Comparison of ENCODE assay signal across 25 cellular contexts in genomic region chr1:26029864-26030481, GRCh38. TPM values are rescaled to one million over a fixed set of nuclear protein-coding genes. Genes with fewer than 3 reads are reported as not detected.
DNase-seq lines count a peak whose midpoint lies in the region; ATAC-seq, FAIRE-seq and TF ChIP-seq lines count a peak whose summit lies in the region.
"Had no signal": no experiment of that assay in that cellular context is flagged by ENCODE, and none has a peak within 500 bp of the region (broad histone marks: within the 10 kb centered on the region; RNA-seq: fewer than 3 reads in every experiment).

No MANE protein-coding gene starts in this region.

- POLR2A ChIA-PET in OCI-LY7 (lab: Charles Lee), result interaction anchor here (0.7 to 1.2 kb wide), 3 partner anchors 28 to 204 kb away, joined by 3 to 4 read pairs (median 3); partner anchors contain the start of gene CEP85

- TF ChIP-seq CTCF in D721Med (IDR thresholded peaks at IDR 0.05; ENCODE audit: insufficient read depth, missing control alignments), result peak; percentile 14
- TF ChIP-seq CTCF in HFFc6 (IDR thresholded peaks at IDR 0.05), result peak; percentile 47
- TF ChIP-seq CTCF in OCI-LY7 (conservative IDR thresholded peaks at IDR 0.05; ENCODE audit: low read length), result peak; percentile 51
- TF ChIP-seq CTCF in fibroblast of pulmonary artery (IDR thresholded peaks at IDR 0.05; ENCODE audit: low read length, missing control alignments), result peak; percentile 8

- H2AFZ ChIP-seq in OCI-LY7 (ENCODE audit: low read length), result no peak overlapping the region

- BruUV-seq in OCI-LY7 (replicated peaks; lab: Mats Ljungman, UMichigan), result no TSS peak

- H3K79me2 ChIP-seq in OCI-LY7 (ENCODE audit: insufficient read depth, low read depth, low read length), result no peaks in the 10 kb centered on the region

- H3K4me2 ChIP-seq in OCI-LY7 (ENCODE audit: low read length), result no peak overlapping the region
- H3K4me2 ChIP-seq: BLaER1 had no signal

- intact Hi-C loops in OCI-LY7 (cut with micrococcal nuclease; ENCODE audit: unreplicated experiment), result no loop called here
- intact Hi-C loops in activated CD4-positive, alpha-beta T cell treated with anti-CD3 and anti-CD28 coated beads, Interleukin-2, amount 10 ng/mL, durations not matched to agents 24 days and 14 days (cut with micrococcal nuclease), result no loop called here

- peaks cover 6% of the 10 kb centered on the region for H3K4me1 ChIP-seq in OCI-LY7 (ENCODE audit: insufficient read depth, low read length, poor library complexity, severe bottlenecking)

- H3K27me3 Mint-ChIP-seq in HFFc6 (ENCODE audit: insufficient read depth), result peaks cover 4% of the 10 kb centered on the region; the same call in 1 of the 2 replicates
- peaks cover 10% of the 10 kb centered on the region for H3K27me3 Mint-ChIP-seq in activated CD4-positive, alpha-beta T cell treated with anti-CD3 and anti-CD28 coated beads, Interleukin-2, amount 10 ng/mL, durations not matched to agents 24 days and 14 days
- no peaks in the 10 kb centered on the region for H3K27me3 Mint-ChIP-seq in activated T-cell treated with anti-CD3 and anti-CD28 coated beads, Interleukin-2, amount 50 U/mL, for 72 hours (ENCODE audit: low read depth)

- H3K4me3 ChIP-seq in OCI-LY7 (ENCODE audit: low read depth, low read length, poor library complexity, severe bottlenecking) (no peak overlapping the region), fibroblast of pulmonary artery (replicated peaks; ENCODE audit: low read depth, low read length) (no peak overlapping the region)
- H3K4me3 ChIP-seq: adrenal gland, BLaER1, coronary artery, HAP-1, SJCRH30, skin epidermis had no signal

- DNase-seq in D721Med (ENCODE audit: insufficient read length, low spot score), result no peak
- no peak for DNase-seq in HFFc6
- no peak for DNase-seq in OCI-LY7 (ENCODE audit: low spot score)
- no peak for DNase-seq in fibroblast of pulmonary artery (ENCODE audit: low read depth)
- DNase-seq in Ammon's horn (ENCODE audit: low spot score), result no peak
- no peak for DNase-seq in AG08395 (ENCODE audit: low spot score)
- DNase-seq in activated CD4-positive, alpha-beta T cell treated with anti-CD3 and anti-CD28 coated beads, Interleukin-2, amount 10 ng/mL, durations not matched to agents 24 days and 14 days, result no peak
- DNase-seq in activated T-cell treated with anti-CD3 and anti-CD28 coated beads, Interleukin-2, amount 50 U/mL, for 72 hours, result no peak
- DNase-seq: activated CD4-positive, alpha-beta memory T cell treated with anti-CD3 and anti-CD28 coated beads for 36 hours; activated T-cell treated with anti-CD3 and anti-CD28 coated beads, Interleukin-2, amount 50 U/mL, for 48 hours; adrenal gland; DMS79; head of caudate nucleus; KG1; NCI-H187; NCI-H526 treated with DMSO at 0.1 percent for 48 hours; occipital lobe; SJCRH30 had no signal

- H3K9me3 Mint-ChIP-seq in HFFc6, result no peaks in the 10 kb centered on the region
- H3K9me3 Mint-ChIP-seq in activated CD4-positive, alpha-beta T cell treated with anti-CD3 and anti-CD28 coated beads, Interleukin-2, amount 10 ng/mL, durations not matched to agents 24 days and 14 days, result no peaks in the 10 kb centered on the region
- H3K9me3 Mint-ChIP-seq in activated T-cell treated with anti-CD3 and anti-CD28 coated beads, Interleukin-2, amount 50 U/mL, for 72 hours, result no peaks in the 10 kb centered on the region
- H3K9me3 Mint-ChIP-seq: activated CD4-positive, alpha-beta memory T cell treated with anti-CD3 and anti-CD28 coated beads for 36 hours; stimulated activated effector memory CD8-positive, alpha-beta T cell treated with anti-CD3 and anti-CD28 coated beads, Interleukin-12 subunit alpha, Interleukin-12 subunit beta, amount 100 ng/mL, for 72 hours had no signal

- peaks cover 52% of the 10 kb centered on the region for H3K4me1 Mint-ChIP-seq in HFFc6 (ENCODE audit: low read depth)
- H3K4me1 Mint-ChIP-seq in activated CD4-positive, alpha-beta T cell treated with anti-CD3 and anti-CD28 coated beads, Interleukin-2, amount 10 ng/mL, durations not matched to agents 24 days and 14 days, result peaks cover 11% of the 10 kb centered on the region
- peaks cover 18% of the 10 kb centered on the region for H3K4me1 Mint-ChIP-seq in activated T-cell treated with anti-CD3 and anti-CD28 coated beads, Interleukin-2, amount 50 U/mL, for 72 hours (ENCODE audit: low read depth)

- no peaks in the 10 kb centered on the region for H3K36me3 ChIP-seq in OCI-LY7 (ENCODE audit: insufficient read depth, low read length)
- H3K36me3 ChIP-seq: adrenal gland, BLaER1, HAP-1 had no signal

- no peaks in the 10 kb centered on the region for H3K9me3 ChIP-seq in OCI-LY7 (ENCODE audit: low read length)
- H3K9me3 ChIP-seq: adrenal gland, BLaER1, HAP-1, SJCRH30 had no signal

- no peak overlapping the region for H3K4me3 Mint-ChIP-seq in HFFc6
- H3K4me3 Mint-ChIP-seq in activated CD4-positive, alpha-beta T cell treated with anti-CD3 and anti-CD28 coated beads, Interleukin-2, amount 10 ng/mL, durations not matched to agents 24 days and 14 days, result no peak overlapping the region
- H3K4me3 Mint-ChIP-seq in activated T-cell treated with anti-CD3 and anti-CD28 coated beads, Interleukin-2, amount 50 U/mL, for 72 hours, result no peak overlapping the region
- H3K4me3 Mint-ChIP-seq: activated CD4-positive, alpha-beta memory T cell treated with anti-CD3 and anti-CD28 coated beads for 36 hours; stimulated activated effector memory CD8-positive, alpha-beta T cell treated with anti-CD3 and anti-CD28 coated beads, Interleukin-12 subunit alpha, Interleukin-12 subunit beta, amount 100 ng/mL, for 72 hours had no signal

- ATAC-seq in activated T-cell treated with anti-CD3 and anti-CD28 coated beads, Interleukin-2, amount 50 U/mL, for 72 hours (replicated peaks in 1 of 2), result no peak
- ATAC-seq: stimulated activated effector memory CD8-positive, alpha-beta T cell treated with anti-CD3 and anti-CD28 coated beads, Interleukin-12 subunit alpha, Interleukin-12 subunit beta, amount 100 ng/mL, for 72 hours had no signal

- CTCF ChIA-PET in OCI-LY7 (lab: Charles Lee; ENCODE audit: unreplicated experiment), result no interaction called here

- H3K27ac Mint-ChIP-seq in HFFc6, result no peak overlapping the region
- no peak overlapping the region for H3K27ac Mint-ChIP-seq in activated CD4-positive, alpha-beta T cell treated with anti-CD3 and anti-CD28 coated beads, Interleukin-2, amount 10 ng/mL, durations not matched to agents 24 days and 14 days
- H3K27ac Mint-ChIP-seq in activated T-cell treated with anti-CD3 and anti-CD28 coated beads, Interleukin-2, amount 50 U/mL, for 72 hours, result no peak overlapping the region
- H3K27ac Mint-ChIP-seq: activated CD4-positive, alpha-beta memory T cell treated with anti-CD3 and anti-CD28 coated beads for 36 hours; stimulated activated effector memory CD8-positive, alpha-beta T cell treated with anti-CD3 and anti-CD28 coated beads, Interleukin-12 subunit alpha, Interleukin-12 subunit beta, amount 100 ng/mL, for 72 hours had no signal

- no peak overlapping the region for H3K27ac ChIP-seq in OCI-LY7 (ENCODE audit: low read depth, low read length, poor library complexity, severe bottlenecking)
- H3K27ac ChIP-seq: adrenal gland, BLaER1, coronary artery, SJCRH30, skin epidermis had no signal

- no peaks in the 10 kb centered on the region for H3K9me2 ChIP-seq in OCI-LY7 (ENCODE audit: insufficient read depth, low read length)

- H4K20me1 ChIP-seq in OCI-LY7 (ENCODE audit: insufficient read depth, low read length), result no peaks in the 10 kb centered on the region
- H4K20me1 ChIP-seq: BLaER1 had no signal

- peaks cover 8% of the 10 kb centered on the region; the same call in 1 of the 2 replicates for H3K36me3 Mint-ChIP-seq in HFFc6 (ENCODE audit: low read depth)
- H3K36me3 Mint-ChIP-seq in activated CD4-positive, alpha-beta T cell treated with anti-CD3 and anti-CD28 coated beads, Interleukin-2, amount 10 ng/mL, durations not matched to agents 24 days and 14 days (ENCODE audit: low read depth), result no peaks in the 10 kb centered on the region
- H3K36me3 Mint-ChIP-seq in activated T-cell treated with anti-CD3 and anti-CD28 coated beads, Interleukin-2, amount 50 U/mL, for 72 hours (ENCODE audit: insufficient read depth in 2 of 2), result no peaks in the 10 kb centered on the region
- H3K36me3 Mint-ChIP-seq: activated CD4-positive, alpha-beta memory T cell treated with anti-CD3 and anti-CD28 coated beads for 36 hours; stimulated activated effector memory CD8-positive, alpha-beta T cell treated with anti-CD3 and anti-CD28 coated beads, Interleukin-12 subunit alpha, Interleukin-12 subunit beta, amount 100 ng/mL, for 72 hours had no signal

- no peak for FAIRE-seq in D721Med (lab: Jason Lieb, UNC)
- FAIRE-seq: kidney had no signal

RNA-seq across cellular contexts. Expression of gene EXTL1, which starts 8.4 kb away (rescaled TPM):
- total RNA-seq in HFFc6 (2021; fragmentation: NEBNext Ultra II Directional; extraction: Animal tissue kit (Norgen Biotek cat#: 25700)), result 10 to 100 TPM in 3 of 6 experiments, 1 to 10 TPM in 3; 8.1 to 22.9 (median 9.4) TPM
- total RNA-seq in OCI-LY7 (2014; rRNA removed; shearing (Covaris generic)), result not detected in 2 replicates
- total RNA-seq in OCI-LY7 (2022), result 0.26 and 0.67 TPM in 2 replicates
- total RNA-seq in activated CD4-positive, alpha-beta T cell treated with anti-CD3 and anti-CD28 coated beads, Interleukin-2, amount 10 ng/mL, durations not matched to agents 24 days and 14 days, result not detected in 2 replicates
- not detected for total RNA-seq in activated T-cell treated with anti-CD3 and anti-CD28 coated beads, Interleukin-2, amount 50 U/mL, for 72 hours
- total RNA-seq: activated CD4-positive, alpha-beta memory T cell treated with anti-CD3 and anti-CD28 coated beads for 36 hours had no signal

RNA-seq across cellular contexts. Expression of gene SLC30A2, which starts 15.9 kb away (rescaled TPM):
- not detected for total RNA-seq in HFFc6 (2021; fragmentation: NEBNext Ultra II Directional; extraction: Animal tissue kit (Norgen Biotek cat#: 25700))
- total RNA-seq in OCI-LY7 (2014; rRNA removed; shearing (Covaris generic)), result not detected in 2 replicates
- not detected in 2 replicates for total RNA-seq in OCI-LY7 (2022)
- total RNA-seq in activated CD4-positive, alpha-beta T cell treated with anti-CD3 and anti-CD28 coated beads, Interleukin-2, amount 10 ng/mL, durations not matched to agents 24 days and 14 days, result not detected in 2 replicates
- not detected for total RNA-seq in activated T-cell treated with anti-CD3 and anti-CD28 coated beads, Interleukin-2, amount 50 U/mL, for 72 hours
- total RNA-seq: activated CD4-positive, alpha-beta memory T cell treated with anti-CD3 and anti-CD28 coated beads for 36 hours; epithelial cell of proximal tubule; occipital lobe had no signal

RNA-seq across cellular contexts. Expression of gene PAFAH2, which starts 32.1 kb away (rescaled TPM):
- total RNA-seq in HFFc6 (2021; fragmentation: NEBNext Ultra II Directional; extraction: Animal tissue kit (Norgen Biotek cat#: 25700)), result 10 to 100 TPM in 3 of 6 experiments, 1 to 10 TPM in 3; 9.4 to 14.0 (median 10.0) TPM
- 2.9 and 4.1 TPM in 2 replicates for total RNA-seq in OCI-LY7 (2014; rRNA removed; shearing (Covaris generic))
- total RNA-seq in OCI-LY7 (2022), result 7.3 and 8.7 TPM in 2 replicates
- total RNA-seq in activated CD4-positive, alpha-beta T cell treated with anti-CD3 and anti-CD28 coated beads, Interleukin-2, amount 10 ng/mL, durations not matched to agents 24 days and 14 days, result 6.8 and 7.6 TPM in 2 replicates
- total RNA-seq in activated T-cell treated with anti-CD3 and anti-CD28 coated beads, Interleukin-2, amount 50 U/mL, for 72 hours, result 10 to 100 TPM in 1 of 2 donors, 1 to 10 TPM in 1; 8.4 to 10.1 TPM

RNA-seq across cellular contexts. Expression of gene TRIM63, which starts 37.5 kb away (rescaled TPM):
- not detected for total RNA-seq in HFFc6 (2021; fragmentation: NEBNext Ultra II Directional; extraction: Animal tissue kit (Norgen Biotek cat#: 25700))
- total RNA-seq in OCI-LY7 (2014; rRNA removed; shearing (Covaris generic)), result not detected in 2 replicates
- total RNA-seq in OCI-LY7 (2022), result not detected in 2 replicates
- total RNA-seq in activated CD4-positive, alpha-beta T cell treated with anti-CD3 and anti-CD28 coated beads, Interleukin-2, amount 10 ng/mL, durations not matched to agents 24 days and 14 days, result not detected in 2 replicates
- under 1 TPM in 1 of 2 donors, not detected in 1; 0.35 TPM for total RNA-seq in activated T-cell treated with anti-CD3 and anti-CD28 coated beads, Interleukin-2, amount 50 U/mL, for 72 hours
- total RNA-seq: epithelial cell of proximal tubule, SJCRH30 had no signal
